Comparison of ENCODE assay signal across 1 cellular context in the genomic region with DNA sequence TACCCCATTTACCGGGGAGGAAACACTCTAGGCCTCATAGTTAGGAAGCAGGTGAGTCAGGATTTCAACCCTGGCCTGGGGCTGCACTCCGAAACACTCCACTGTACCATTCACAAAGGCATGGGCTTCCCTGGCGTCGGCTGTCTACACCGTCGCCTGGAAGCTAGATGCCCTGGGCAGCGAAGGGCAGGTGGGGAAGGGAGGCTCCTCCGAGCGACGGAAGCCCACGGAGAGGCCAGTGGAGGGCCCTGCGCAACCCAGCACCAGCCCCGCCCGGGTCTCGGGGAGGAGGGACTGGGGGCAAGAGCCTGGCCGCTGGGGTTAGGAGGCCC.
TF ChIP-seq lines count a peak whose summit lies in the region.

No MANE protein-coding gene starts in this region.

TF ChIP-seq in A549, 52 proteins besides CTCF, POLR2A, EP300 and RAD21 (continued from another document):
- no peak for TF ChIP-seq FOXS1 (CRISPR knock-in tag; IDR thresholded peaks at IDR 0.05)
- no peak for TF ChIP-seq FOSL2 (IDR thresholded peaks at IDR 0.05)
- TF ChIP-seq FOSL2 (CRISPR knock-in tag; IDR thresholded peaks at IDR 0.05), result no peak
- TF ChIP-seq HOXA7 (CRISPR knock-in tag; IDR thresholded peaks at IDR 0.05), result no peak
- TF ChIP-seq E2F6 (IDR thresholded peaks at IDR 0.05; ENCODE audit: borderline replicate concordance, low read depth), result no peak
